In genomic region chr3:171981271-171981605, GRCh38 we compare ENCODE assay signal across 15 cellular contexts. TPM values are rescaled to one million over a fixed set of nuclear protein-coding genes. Genes with fewer than 3 reads are reported as not detected.
DNase-seq lines count a peak whose midpoint lies in the region; ATAC-seq and TF ChIP-seq lines count a peak whose summit lies in the region.
"Had no signal": no experiment of that assay in that cellular context is flagged by ENCODE, and none has a peak within 500 bp of the region (broad histone marks: within the 10 kb centered on the region; RNA-seq: fewer than 3 reads in every experiment).

No MANE protein-coding gene starts in this region.

- peaks cover 35 to 88% (median 69%) of the 10 kb centered on the region in 10 experiments for H3K4me1 ChIP-seq in BLaER1 treated with 17β-estradiol and CSF1 and Interleukin-3, amounts not matched to agents 10 nM and 100 nM
- peaks cover 16% of the 10 kb centered on the region for H3K4me1 ChIP-seq in IMR-90 (ENCODE audit: control insufficient read depth, insufficient read depth, low read length)
- no peaks in the 10 kb centered on the region for H3K4me1 ChIP-seq in GM23338 (ENCODE audit: insufficient read depth)
- H3K4me1 ChIP-seq: HAP-1 had no signal

- no peak overlapping the region for H3K4me3 Mint-ChIP-seq in GM23338

- H3K9ac ChIP-seq in BLaER1 treated with 17β-estradiol and CSF1 and Interleukin-3, amounts not matched to agents 10 nM and 100 nM = peak overlapping the region in 4 of 11 experiments; percentile 25 to 60 (median 49); a peak in 2 of 22 replicates
- no peak overlapping the region for H3K9ac ChIP-seq in IMR-90 (ENCODE audit: low read depth, low read length)

- no peak overlapping the region for H3K4me3 ChIP-seq in BLaER1 treated with 17β-estradiol and CSF1 and Interleukin-3, amounts not matched to agents 10 nM and 100 nM
- H3K4me3 ChIP-seq in IMR-90 (ENCODE audit: insufficient read depth, low read depth, low read length) (no peak overlapping the region), GM23338 (no peak overlapping the region)
- H3K4me3 ChIP-seq: HAP-1 had no signal

- H3K4ac ChIP-seq in IMR-90 (ENCODE audit: low read depth, low read length) = no peak overlapping the region

- ATAC-seq in IMR-90 (ENCODE audit: low read depth) = no peak
- no peak for ATAC-seq in GM23338
- ATAC-seq: Panc1 had no signal

- H3K27me3 Mint-ChIP-seq in GM23338 (ENCODE audit: insufficient read depth, low read depth, poor library complexity) = peaks cover 3% of the 10 kb centered on the region

- no peak overlapping the region; a peak in 1 of 4 replicates for H4K8ac ChIP-seq in IMR-90 (ENCODE audit: low read depth in 2 of 2, low read length in 2 of 2)

- H3K27ac Mint-ChIP-seq in GM23338 = no peak overlapping the region

- peak overlapping the region; percentile 67; the same call in 1 of the 2 replicates for H4K5ac ChIP-seq in IMR-90 (ENCODE audit: low read depth, low read length)

- no peaks in the 10 kb centered on the region for H4K20me1 ChIP-seq in BLaER1 treated with 17β-estradiol and CSF1 and Interleukin-3, amounts not matched to agents 10 nM and 100 nM
- no peaks in the 10 kb centered on the region for H4K20me1 ChIP-seq in IMR-90 (ENCODE audit: insufficient read depth, low read length)
- H4K20me1 ChIP-seq in GM23338 (replicated peaks; ENCODE audit: insufficient read depth) = no peaks in the 10 kb centered on the region

- TF ChIP-seq CTCF in IMR-90 (conservative IDR thresholded peaks at IDR 0.05; ENCODE audit: low read depth, low read length) = no peak
- TF ChIP-seq CTCF in GM23338 (conservative IDR thresholded peaks at IDR 0.05; ENCODE audit: low read depth in 2 of 2) = no peak

- H2AK9ac ChIP-seq in IMR-90 (replicated peaks; ENCODE audit: low read depth, low read length, poor library complexity) = no peak overlapping the region

- H2BK120ac ChIP-seq in IMR-90 (ENCODE audit: low read depth, low read length) = peak overlapping the region; percentile 69

- peak overlapping the region; percentile 42; the same call in 1 of the 2 replicates for H3K18ac ChIP-seq in IMR-90 (ENCODE audit: low read depth, low read length)

- H3K4me2 ChIP-seq in BLaER1 treated with 17β-estradiol and CSF1 and Interleukin-3, amounts not matched to agents 10 nM and 100 nM = peak overlapping the region; percentile 43 to 83 (median 72)
- H3K4me2 ChIP-seq in IMR-90 (ENCODE audit: low read depth, low read length) = no peak overlapping the region
- H3K4me2 ChIP-seq in GM23338 = no peak overlapping the region

- H2BK20ac ChIP-seq in IMR-90 (ENCODE audit: low read depth, low read length) = peak overlapping the region; percentile 67

- in situ Hi-C loops in IMR-90 (cut with MboI; ENCODE audit: low sequenced_read_pairs) = no loop called here

- intact Hi-C loops in IMR-90 (cut with micrococcal nuclease) = no loop called here

- H3K56ac ChIP-seq in IMR-90 (ENCODE audit: extremely low read depth, insufficient read depth, low read length) = no peak overlapping the region

- H3K27me3 ChIP-seq in BLaER1 treated with 17β-estradiol and CSF1 and Interleukin-3, amounts not matched to agents 10 nM and 100 nM = no peaks in the 10 kb centered on the region
- H3K27me3 ChIP-seq in IMR-90 (ENCODE audit: control insufficient read depth, insufficient read depth, low read length) (no peaks in the 10 kb centered on the region), GM23338 (ENCODE audit: insufficient read depth) (no peaks in the 10 kb centered on the region)

- H2AFZ ChIP-seq in IMR-90 (replicated peaks; ENCODE audit: low read length, poor library complexity) (no peak overlapping the region), GM23338 (no peak overlapping the region; the same call in 1 of the 2 replicates)

- peaks cover 0 to 17% (median 0%) of the 10 kb centered on the region in 11 experiments; a peak in 5 of 22 replicates for H3K9me3 ChIP-seq in BLaER1 treated with 17β-estradiol and CSF1 and Interleukin-3, amounts not matched to agents 10 nM and 100 nM (replicated peaks in 1 of 11)
- H3K9me3 ChIP-seq in IMR-90 (ENCODE audit: control insufficient read depth, insufficient read depth, low read length) = no peaks in the 10 kb centered on the region
- H3K9me3 ChIP-seq: HAP-1 had no signal

- H3K4me1 Mint-ChIP-seq in GM23338 = no peaks in the 10 kb centered on the region

- H3K9me3 Mint-ChIP-seq in GM23338 = no peaks in the 10 kb centered on the region

- BruUV-seq in IMR-90 (replicated peaks; lab: Mats Ljungman, UMichigan) = no TSS peak

- no peaks in the 10 kb centered on the region for H3K79me2 ChIP-seq in GM23338 (replicated peaks; ENCODE audit: insufficient read depth)

- peak overlapping the region; percentile 16; the same call in 1 of the 3 replicates for H2BK15ac ChIP-seq in IMR-90 (ENCODE audit: low read depth, low read length)

- no peak overlapping the region; the same call in 1 of the 2 replicates for H2AK5ac ChIP-seq in IMR-90 (ENCODE audit: low read depth, low read length)

- dilution Hi-C loops in IMR-90 (cut with HindIII; ENCODE audit: low sequenced_read_pairs, unreplicated experiment) = no loop called here

- no peaks in the 10 kb centered on the region for H3K36me3 Mint-ChIP-seq in GM23338 (ENCODE audit: low read depth)

- no peak overlapping the region for H2BK5ac ChIP-seq in IMR-90 (ENCODE audit: low read depth, low read length, poor library complexity, severe bottlenecking)

- CTCF ChIA-PET in IMR-90 (lab: Yijun Ruan, JAX) = interaction anchor here (0.5 to 0.6 kb wide), 3 partner anchors 133 to 503 kb away, joined by 3 to 6 read pairs (median 4); no protein-coding TSS in a partner anchor

- peaks cover 12% of the 10 kb centered on the region for H3K9me1 ChIP-seq in IMR-90 (ENCODE audit: insufficient read depth, low read length)

- no peak for TF ChIP-seq POLR2A in IMR-90 (IDR thresholded peaks at IDR 0.05; ENCODE audit: low read depth, low read length)

- no peak for TF ChIP-seq RAD21 in IMR-90 (IDR thresholded peaks at IDR 0.05; ENCODE audit: low read length)

- H3K36me3 ChIP-seq in BLaER1 treated with 17β-estradiol and CSF1 and Interleukin-3, amounts not matched to agents 10 nM and 100 nM = no peaks in the 10 kb centered on the region
- H3K36me3 ChIP-seq in IMR-90 (ENCODE audit: control insufficient read depth, insufficient read depth, low read length) = no peaks in the 10 kb centered on the region
- no peaks in the 10 kb centered on the region for H3K36me3 ChIP-seq in GM23338 (ENCODE audit: insufficient read depth)
- H3K36me3 ChIP-seq: HAP-1 had no signal

- H3K79me1 ChIP-seq in IMR-90 (ENCODE audit: low read depth in 1 of 2, low read length in 2 of 2) = peaks cover 0 to 2% of the 10 kb centered on the region in 2 experiments; a peak in 1 of 4 replicates

- POLR2A ChIA-PET in IMR-90 (lab: Charles Lee; ENCODE audit: unreplicated experiment) = no interaction called here

- H3K23ac ChIP-seq in IMR-90 (ENCODE audit: low read depth, low read length) = no peak overlapping the region

- DNase-seq in IMR-90 (no peak), OCI-M1 (lab: John Stamatoyannopoulos, UW) (peak; percentile 41), left kidney (ENCODE audit: low read depth, low spot score) (peak; percentile 14), COLO829 (ENCODE audit: low spot score) (no peak), GM23338 (ENCODE audit: low spot score) (no peak), UCSD-AML1 (lab: John Stamatoyannopoulos, UW; ENCODE audit: unreplicated experiment) (no peak)
- DNase-seq: C1 segment of cervical spinal cord, DMS 273 treated with DMSO at 0.1 percent for 48 hours, DND-41, NCI-H187 treated with DMSO at 0.1 percent for 48 hours, NCI-H226, NCI-H524 had no signal

- peak overlapping the region in 9 of 11 experiments; percentile 40 to 87 (median 80); a peak in 16 of 22 replicates for H3K27ac ChIP-seq in BLaER1 treated with 17β-estradiol and CSF1 and Interleukin-3, amounts not matched to agents 10 nM and 100 nM
- H3K27ac ChIP-seq in IMR-90 (ENCODE audit: insufficient read depth, low read length) (no peak overlapping the region), GM23338 (ENCODE audit: low read depth) (no peak overlapping the region)

- H3K9me2 ChIP-seq in GM23338 (ENCODE audit: insufficient read depth) = peaks cover 5% of the 10 kb centered on the region; the same call in 1 of the 2 replicates

- no peak overlapping the region for H3K14ac ChIP-seq in IMR-90 (replicated peaks; ENCODE audit: low read depth, low read length)

- no CpG with 5 or more reads among the region's 1 CpG for WGBS in IMR-90 (ENCODE audit: extremely low coverage in 2 of 2, insufficient read length in 1 of 2), 2 experiments

- no peaks in the 10 kb centered on the region for H3F3A ChIP-seq in GM23338 (replicated peaks; ENCODE audit: low read depth)

- no peak overlapping the region for H4K91ac ChIP-seq in IMR-90 (ENCODE audit: insufficient read depth, low read depth, low read length)

TF ChIP-seq in IMR-90, 13 proteins besides CTCF, POLR2A, EP300 and RAD21 (continues in another document):
- no peak for TF ChIP-seq MAZ (IDR thresholded peaks at IDR 0.05; ENCODE audit: borderline replicate concordance, low read depth, low read length)
- TF ChIP-seq CHD1 (IDR thresholded peaks at IDR 0.05; ENCODE audit: low read depth, low read length) = no peak
- TF ChIP-seq MAFK (IDR thresholded peaks at IDR 0.05; ENCODE audit: low read depth, low read length) = no peak
- TF ChIP-seq MXI1 (IDR thresholded peaks at IDR 0.05; ENCODE audit: borderline replicate concordance, low read depth, low read length) = no peak
- TF ChIP-seq BHLHE40 (IDR thresholded peaks at IDR 0.05; ENCODE audit: low read depth, low read length) = no peak
- TF ChIP-seq RFX5 (IDR thresholded peaks at IDR 0.05; ENCODE audit: low read depth, low read length) = no peak

TF ChIP-seq in GM23338, 12 proteins besides CTCF, POLR2A, EP300 and RAD21 (continues in another document):
- no peak for TF ChIP-seq ZNF331 (CRISPR knock-in tag; IDR thresholded peaks at IDR 0.05; ENCODE audit: low read depth)
- no peak for TF ChIP-seq STAT1 (IDR thresholded peaks at IDR 0.05; ENCODE audit: unreplicated experiment)
- no peak for TF ChIP-seq JUNB (IDR thresholded peaks at IDR 0.05; ENCODE audit: unreplicated experiment)
- TF ChIP-seq, protein P1, sequence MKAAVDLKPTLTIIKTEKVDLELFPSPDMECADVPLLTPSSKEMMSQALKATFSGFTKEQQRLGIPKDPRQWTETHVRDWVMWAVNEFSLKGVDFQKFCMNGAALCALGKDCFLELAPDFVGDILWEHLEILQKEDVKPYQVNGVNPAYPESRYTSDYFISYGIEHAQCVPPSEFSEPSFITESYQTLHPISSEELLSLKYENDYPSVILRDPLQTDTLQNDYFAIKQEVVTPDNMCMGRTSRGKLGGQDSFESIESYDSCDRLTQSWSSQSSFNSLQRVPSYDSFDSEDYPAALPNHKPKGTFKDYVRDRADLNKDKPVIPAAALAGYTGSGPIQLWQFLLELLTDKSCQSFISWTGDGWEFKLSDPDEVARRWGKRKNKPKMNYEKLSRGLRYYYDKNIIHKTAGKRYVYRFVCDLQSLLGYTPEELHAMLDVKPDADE (IDR thresholded peaks at IDR 0.05) = no peak
- no peak for TF ChIP-seq CREB1 (CRISPR knock-in tag; IDR thresholded peaks at IDR 0.05; ENCODE audit: low read depth)

RNA-seq across cellular contexts. Expression of gene FNDC3B, which starts 58.1 kb away (rescaled TPM):
- 128 and 150 TPM in 2 replicates for total RNA-seq in IMR-90 (2012; rRNA removed)
- polyA plus RNA-seq in IMR-90 (2012; rRNA removed) (22.0 and 23.9 TPM in 2 replicates), GM23338 (2016; fragmentation: Nextera tagmentation; extraction: Ambion mirVana) (17.8 and 19.1 TPM in 2 replicates)
- polyA plus RNA-seq in IMR-90 (2012; cell fraction: cytosol; rRNA removed) = 10.0 and 11.3 TPM in 2 replicates
- polyA plus RNA-seq in IMR-90 (2012; cell fraction: nucleus; rRNA removed; ENCODE audit: low replicate concordance) = 7.1 and 33.5 TPM in 2 replicates
- total RNA-seq in GM23338 (2014; rRNA removed; shearing (Covaris generic)) = 45.0 and 55.4 TPM in 2 replicates

Comparison
In these comparisons a context has a peak if more than half of its experiments do, and no peak if none do; other contexts are left out.
1. H3K27ac ChIP-seq: peak in BLaER1 treated with 17β-estradiol and CSF1 and Interleukin-3, amounts not matched to agents 10 nM and 100 nM (9 of 11); none in IMR-90 (single experiment) and GM23338 (single experiment).
2. H3K4me2 ChIP-seq: peak in BLaER1 treated with 17β-estradiol and CSF1 and Interleukin-3, amounts not matched to agents 10 nM and 100 nM (11 of 11); none in IMR-90 (single experiment) and GM23338 (single experiment).
3. DNase-seq: peak in OCI-M1 (single experiment) and left kidney (single experiment); none in IMR-90 (single experiment), COLO829 (single experiment), GM23338 (single experiment) and UCSD-AML1 (single experiment).